Comparison of ENCODE assay signal across 13 cellular contexts in the genomic region with DNA sequence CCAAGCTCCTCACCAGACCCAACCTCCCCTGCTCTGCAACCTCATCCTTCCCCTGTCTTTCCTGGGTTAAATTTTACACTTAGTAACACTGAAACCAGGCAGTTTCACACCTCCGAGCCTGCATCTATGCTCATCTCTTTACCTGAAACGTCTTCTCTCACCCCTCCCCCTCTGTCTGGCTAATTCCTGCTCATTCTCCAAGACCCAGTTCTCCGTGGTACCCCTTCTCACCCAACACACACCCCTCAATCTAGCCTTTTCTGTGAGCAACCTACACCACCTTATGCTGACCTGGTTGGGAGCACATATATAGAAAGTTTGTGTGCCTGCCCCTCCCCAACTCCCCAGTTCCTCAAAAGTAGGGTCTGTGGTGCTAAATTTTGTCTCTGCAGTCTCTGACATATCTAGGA. TPM values are rescaled to one million over a fixed set of nuclear protein-coding genes. Genes with fewer than 3 reads are reported as not detected.
A peak's percentile ranks its signal among the peaks of the same experiment; 100 is the strongest.
DNase-seq lines count a peak whose midpoint lies in the region; ATAC-seq and TF ChIP-seq lines count a peak whose summit lies in the region.
"Had no signal": no experiment of that assay in that cellular context is flagged by ENCODE, and none has a peak within 500 bp of the region (broad histone marks: within the 10 kb centered on the region; RNA-seq: fewer than 3 reads in every experiment).

No MANE protein-coding gene starts in this region.

- no peaks in the 10 kb centered on the region for H3K9me3 Mint-ChIP-seq in osteocyte (ENCODE audit: unreplicated experiment)

- no peak overlapping the region for H3K9ac ChIP-seq in SK-N-SH

- H3K36me3 Mint-ChIP-seq in osteocyte (ENCODE audit: unreplicated experiment), result no peaks in the 10 kb centered on the region

- H3K4me3 Mint-ChIP-seq in osteocyte (ENCODE audit: unreplicated experiment), result no peak overlapping the region

- CTCF ChIA-PET in SK-N-SH (lab: Yijun Ruan, JAX), result interaction anchor here (1.1 to 1.8 kb wide), 2 partner anchors 27 to 258 kb away, joined by 4 read pairs; no protein-coding TSS in a partner anchor

- H3K79me2 ChIP-seq in SK-N-SH (ENCODE audit: insufficient read depth), result no peaks in the 10 kb centered on the region

- no peaks in the 10 kb centered on the region for H3K27me3 Mint-ChIP-seq in osteocyte (ENCODE audit: unreplicated experiment)

- H3K9me3 ChIP-seq in SK-N-SH, result no peaks in the 10 kb centered on the region
- H3K9me3 ChIP-seq: heart right ventricle, tibial artery had no signal

- no peak overlapping the region for H3K27ac Mint-ChIP-seq in osteocyte (ENCODE audit: unreplicated experiment)

- H2AFZ ChIP-seq in SK-N-SH (ENCODE audit: low read depth), result no peak overlapping the region

- no peaks in the 10 kb centered on the region for H3K4me1 ChIP-seq in SK-N-SH (ENCODE audit: control insufficient read depth in 1 of 2, insufficient read depth in 2 of 2, low read depth in 1 of 2, low read length in 1 of 2)

- DNase-seq in SK-N-SH, result peak; percentile 7
- peak; percentile 36 for DNase-seq in osteocyte (ENCODE audit: extremely low spot score, unreplicated experiment)
- no peak for DNase-seq in GM19240 (ENCODE audit: insufficient read length, low spot score)
- DNase-seq in Ammon's horn (ENCODE audit: low spot score), result no peak
- DNase-seq: effector memory CD4-positive, alpha-beta T cell; heart right ventricle; mammary epithelial cell; tibial artery had no signal

- no peaks in the 10 kb centered on the region for H3F3A ChIP-seq in SK-N-SH (replicated peaks; ENCODE audit: insufficient read depth)

- H3K27ac ChIP-seq in SK-N-SH (ENCODE audit: low read depth in 2 of 2, low read length in 1 of 2), result no peak overlapping the region
- H3K27ac ChIP-seq: 22Rv1, heart right ventricle, tibial artery had no signal

- WGBS in SK-N-SH (ENCODE audit: low lambda C conversion rate), result 71% methylated on average over 3 of the region's 3 CpGs

- no peaks in the 10 kb centered on the region for H3K9me2 ChIP-seq in SK-N-SH

- TF ChIP-seq CTCF in SK-N-SH (IDR thresholded peaks at IDR 0.05) (no peak), osteocyte (IDR thresholded peaks at IDR 0.05) (no peak)

- no peak for TF ChIP-seq RAD21 in SK-N-SH (IDR thresholded peaks at IDR 0.05; ENCODE audit: low read length)

- POLR2A ChIA-PET in SK-N-SH (lab: Yijun Ruan, JAX), result no interaction called here

- no peak overlapping the region for H3K4me3 ChIP-seq in SK-N-SH (ENCODE audit: low read depth in 2 of 2, low read length in 1 of 2)
- H3K4me3 ChIP-seq: heart right ventricle, tibial artery had no signal

- H3K4me1 Mint-ChIP-seq in osteocyte (ENCODE audit: unreplicated experiment), result peaks cover 19% of the 10 kb centered on the region

- TF ChIP-seq EP300 in SK-N-SH (IDR thresholded peaks at IDR 0.05; ENCODE audit: borderline replicate concordance in 1 of 2, low read depth in 1 of 2, low read length in 1 of 2), result no peak

- no peaks in the 10 kb centered on the region for H3K27me3 ChIP-seq in SK-N-SH (ENCODE audit: insufficient read depth)
- H3K27me3 ChIP-seq: tibial artery had no signal

- no peaks in the 10 kb centered on the region for H3K36me3 ChIP-seq in SK-N-SH (replicated peaks in 1 of 2; ENCODE audit: control insufficient read depth in 1 of 2, insufficient read depth in 2 of 2, low read length in 1 of 2)
- H3K36me3 ChIP-seq: heart right ventricle, tibial artery had no signal

- H3K4me2 ChIP-seq in SK-N-SH, result no peak overlapping the region

- H4K20me1 ChIP-seq in SK-N-SH (ENCODE audit: insufficient read depth), result no peaks in the 10 kb centered on the region

- ATAC-seq in SK-N-SH treated with all-trans-retinoic acid at 6 μM for 48 hours, result no peak
- ATAC-seq in GM21576 (IDR thresholded peaks at IDR 0.05; ENCODE audit: unreplicated experiment), result peak; percentile 43
- peak; percentile 28 for ATAC-seq in HG03135 (IDR thresholded peaks at IDR 0.05; ENCODE audit: unreplicated experiment)
- ATAC-seq in GM19328 (IDR thresholded peaks at IDR 0.05; ENCODE audit: unreplicated experiment), result no peak
- ATAC-seq: heart right ventricle had no signal

TF ChIP-seq in SK-N-SH, 30 proteins besides CTCF, POLR2A, EP300 and RAD21 (continues in another document):
- TF ChIP-seq, protein P1, sequence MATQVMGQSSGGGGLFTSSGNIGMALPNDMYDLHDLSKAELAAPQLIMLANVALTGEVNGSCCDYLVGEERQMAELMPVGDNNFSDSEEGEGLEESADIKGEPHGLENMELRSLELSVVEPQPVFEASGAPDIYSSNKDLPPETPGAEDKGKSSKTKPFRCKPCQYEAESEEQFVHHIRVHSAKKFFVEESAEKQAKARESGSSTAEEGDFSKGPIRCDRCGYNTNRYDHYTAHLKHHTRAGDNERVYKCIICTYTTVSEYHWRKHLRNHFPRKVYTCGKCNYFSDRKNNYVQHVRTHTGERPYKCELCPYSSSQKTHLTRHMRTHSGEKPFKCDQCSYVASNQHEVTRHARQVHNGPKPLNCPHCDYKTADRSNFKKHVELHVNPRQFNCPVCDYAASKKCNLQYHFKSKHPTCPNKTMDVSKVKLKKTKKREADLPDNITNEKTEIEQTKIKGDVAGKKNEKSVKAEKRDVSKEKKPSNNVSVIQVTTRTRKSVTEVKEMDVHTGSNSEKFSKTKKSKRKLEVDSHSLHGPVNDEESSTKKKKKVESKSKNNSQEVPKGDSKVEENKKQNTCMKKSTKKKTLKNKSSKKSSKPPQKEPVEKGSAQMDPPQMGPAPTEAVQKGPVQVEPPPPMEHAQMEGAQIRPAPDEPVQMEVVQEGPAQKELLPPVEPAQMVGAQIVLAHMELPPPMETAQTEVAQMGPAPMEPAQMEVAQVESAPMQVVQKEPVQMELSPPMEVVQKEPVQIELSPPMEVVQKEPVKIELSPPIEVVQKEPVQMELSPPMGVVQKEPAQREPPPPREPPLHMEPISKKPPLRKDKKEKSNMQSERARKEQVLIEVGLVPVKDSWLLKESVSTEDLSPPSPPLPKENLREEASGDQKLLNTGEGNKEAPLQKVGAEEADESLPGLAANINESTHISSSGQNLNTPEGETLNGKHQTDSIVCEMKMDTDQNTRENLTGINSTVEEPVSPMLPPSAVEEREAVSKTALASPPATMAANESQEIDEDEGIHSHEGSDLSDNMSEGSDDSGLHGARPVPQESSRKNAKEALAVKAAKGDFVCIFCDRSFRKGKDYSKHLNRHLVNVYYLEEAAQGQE (IDR thresholded peaks at IDR 0.05; ENCODE audit: low read depth, low read length), result no peak

TF ChIP-seq in SK-N-SH treated with all-trans-retinoic acid at 6 μM for 48 hours, 23 proteins besides CTCF, POLR2A, EP300 and RAD21:
- TF ChIP-seq, protein P2, sequence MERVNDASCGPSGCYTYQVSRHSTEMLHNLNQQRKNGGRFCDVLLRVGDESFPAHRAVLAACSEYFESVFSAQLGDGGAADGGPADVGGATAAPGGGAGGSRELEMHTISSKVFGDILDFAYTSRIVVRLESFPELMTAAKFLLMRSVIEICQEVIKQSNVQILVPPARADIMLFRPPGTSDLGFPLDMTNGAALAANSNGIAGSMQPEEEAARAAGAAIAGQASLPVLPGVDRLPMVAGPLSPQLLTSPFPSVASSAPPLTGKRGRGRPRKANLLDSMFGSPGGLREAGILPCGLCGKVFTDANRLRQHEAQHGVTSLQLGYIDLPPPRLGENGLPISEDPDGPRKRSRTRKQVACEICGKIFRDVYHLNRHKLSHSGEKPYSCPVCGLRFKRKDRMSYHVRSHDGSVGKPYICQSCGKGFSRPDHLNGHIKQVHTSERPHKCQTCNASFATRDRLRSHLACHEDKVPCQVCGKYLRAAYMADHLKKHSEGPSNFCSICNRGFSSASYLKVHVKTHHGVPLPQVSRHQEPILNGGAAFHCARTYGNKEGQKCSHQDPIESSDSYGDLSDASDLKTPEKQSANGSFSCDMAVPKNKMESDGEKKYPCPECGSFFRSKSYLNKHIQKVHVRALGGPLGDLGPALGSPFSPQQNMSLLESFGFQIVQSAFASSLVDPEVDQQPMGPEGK (CRISPR knock-in tag; IDR thresholded peaks at IDR 0.05; ENCODE audit: borderline replicate concordance), result no peak
- TF ChIP-seq ISL1 (CRISPR knock-in tag; IDR thresholded peaks at IDR 0.05) (no peak), CSDC2 (CRISPR knock-in tag; IDR thresholded peaks at IDR 0.05) (no peak), ZNF8 (CRISPR knock-in tag; IDR thresholded peaks at IDR 0.05) (no peak)
TF ChIP-seq in SK-N-SH treated with all-trans-retinoic acid at 6 μM for 48 hours: peak in this region for 0.

RNA-seq across cellular contexts. Expression of a gene that starts 3.7 kb away (rescaled TPM):
- 1.1 and 1.2 TPM in 2 replicates for polyA plus RNA-seq in SK-N-SH (2012; rRNA removed)
- polyA plus RNA-seq in SK-N-SH (2012; cell fraction: cytosol; rRNA removed), result 0.80 and 1.4 TPM in 2 replicates
- polyA plus RNA-seq in SK-N-SH (2012; cell fraction: nucleus; rRNA removed), result 3.0 and 3.7 TPM in 2 replicates
- 6.6 and 8.4 TPM in 2 replicates for total RNA-seq in osteocyte

Comparison
In these comparisons a context has a peak if more than half of its experiments do, and no peak if none do; other contexts are left out.
1. DNase-seq: peak in SK-N-SH (single experiment) and osteocyte (single experiment); none in GM19240 (single experiment) and Ammon's horn (single experiment).
2. ATAC-seq: peak in GM21576 (single experiment) and HG03135 (single experiment); none in SK-N-SH treated with all-trans-retinoic acid at 6 μM for 48 hours (single experiment) and GM19328 (single experiment).